ENCODE assay signal across 8 cellular contexts in the genomic region with DNA sequence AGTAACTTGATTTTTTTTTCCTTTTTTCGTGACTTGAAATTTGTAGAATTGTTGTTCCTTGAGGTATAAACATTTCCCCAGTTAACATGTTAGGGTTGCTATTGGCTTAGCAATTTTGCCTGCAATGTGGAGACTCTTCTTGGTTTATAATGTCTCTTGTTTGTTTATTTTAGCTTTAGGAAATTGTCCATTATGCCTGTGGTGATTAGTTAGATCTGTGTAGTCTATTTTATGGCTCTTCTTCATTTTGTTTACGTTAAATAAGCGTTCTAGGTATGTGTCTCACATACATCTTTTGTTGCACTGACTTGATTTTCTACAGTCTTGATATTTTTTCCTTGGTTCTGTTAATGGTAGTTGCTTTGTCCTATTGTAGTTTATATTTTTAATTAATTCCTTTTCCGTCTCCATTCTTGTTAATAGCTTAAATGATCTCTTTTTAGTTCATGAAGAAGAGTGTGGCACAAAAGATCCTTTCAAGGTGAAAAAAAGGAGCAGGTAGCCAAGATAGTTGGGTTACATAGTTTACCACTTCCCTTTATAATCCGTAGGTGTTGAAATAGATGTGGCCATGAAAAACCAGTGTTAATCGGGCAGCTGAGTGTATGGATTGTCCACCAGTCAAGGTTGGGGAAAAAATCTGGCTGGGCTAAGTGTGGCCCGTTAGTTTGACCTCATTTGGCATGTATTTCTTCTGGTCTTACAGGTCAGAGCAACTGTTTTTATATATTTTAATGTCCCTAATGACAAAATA. TPM values are rescaled to one million over a fixed set of nuclear protein-coding genes. Genes with fewer than 3 reads are reported as not detected.
DNase-seq lines count a peak whose midpoint lies in the region; ATAC-seq and TF ChIP-seq lines count a peak whose summit lies in the region.

No MANE protein-coding gene starts in this region.

- CTCF ChIA-PET in activated CD4-positive, alpha-beta memory T cell treated with anti-CD3 and anti-CD28 coated beads, Interleukin-2, amount 10 ng/mL, durations not matched to agents 7 days and 5 days (lab: Charles Lee): interaction anchor here (1.0 to 1.9 kb wide), 5 partner anchors 38 to 83 kb away, joined by 3 to 8 read pairs (median 5); no protein-coding TSS in a partner anchor

- H3K27me3 ChIP-seq in layer of hippocampus (ENCODE audit: control insufficient read depth, insufficient read depth, low read length): no peaks in the 10 kb centered on the region

- H3K4me1 Mint-ChIP-seq in activated naive CD4-positive, alpha-beta T cell treated with anti-CD3 and anti-CD28 coated beads, Interleukin-2, amount 50 U/mL, for 24 hours: peaks cover 80% of the 10 kb centered on the region
- H3K4me1 Mint-ChIP-seq in activated CD4-positive, alpha-beta memory T cell treated with anti-CD3 and anti-CD28 coated beads, Interleukin-2, amount 10 ng/mL, durations not matched to agents 7 days and 5 days: peaks cover 63% of the 10 kb centered on the region
- H3K4me1 Mint-ChIP-seq in type B pancreatic cell (ENCODE audit: unreplicated experiment): peaks cover 33% of the 10 kb centered on the region

- H3K27ac ChIP-seq in layer of hippocampus (ENCODE audit: low read depth, low read length): peak overlapping the region; percentile 14

- no peak for TF ChIP-seq CTCF in type B pancreatic cell (conservative IDR thresholded peaks at IDR 0.05)

- no peaks in the 10 kb centered on the region for H3K9me3 Mint-ChIP-seq in activated naive CD4-positive, alpha-beta T cell treated with anti-CD3 and anti-CD28 coated beads, Interleukin-2, amount 50 U/mL, for 24 hours
- no peaks in the 10 kb centered on the region for H3K9me3 Mint-ChIP-seq in activated CD4-positive, alpha-beta memory T cell treated with anti-CD3 and anti-CD28 coated beads, Interleukin-2, amount 10 ng/mL, durations not matched to agents 7 days and 5 days
- no peaks in the 10 kb centered on the region for H3K9me3 Mint-ChIP-seq in type B pancreatic cell

- peak overlapping the region; percentile 96 for H3K27ac Mint-ChIP-seq in activated naive CD4-positive, alpha-beta T cell treated with anti-CD3 and anti-CD28 coated beads, Interleukin-2, amount 50 U/mL, for 24 hours
- H3K27ac Mint-ChIP-seq in activated CD4-positive, alpha-beta memory T cell treated with anti-CD3 and anti-CD28 coated beads, Interleukin-2, amount 10 ng/mL, durations not matched to agents 7 days and 5 days: peak overlapping the region; percentile 91
- H3K27ac Mint-ChIP-seq in type B pancreatic cell: peak overlapping the region; percentile 94

- no peaks in the 10 kb centered on the region for H3K27me3 Mint-ChIP-seq in activated naive CD4-positive, alpha-beta T cell treated with anti-CD3 and anti-CD28 coated beads, Interleukin-2, amount 50 U/mL, for 24 hours
- no peaks in the 10 kb centered on the region for H3K27me3 Mint-ChIP-seq in activated CD4-positive, alpha-beta memory T cell treated with anti-CD3 and anti-CD28 coated beads, Interleukin-2, amount 10 ng/mL, durations not matched to agents 7 days and 5 days
- H3K27me3 Mint-ChIP-seq in type B pancreatic cell: no peaks in the 10 kb centered on the region

- no peak for DNase-seq in activated naive CD4-positive, alpha-beta T cell treated with anti-CD3 and anti-CD28 coated beads, Interleukin-2, amount 50 U/mL, for 16 hours
- DNase-seq in activated CD4-positive, alpha-beta memory T cell treated with anti-CD3 and anti-CD28 coated beads, Interleukin-2, amount 10 ng/mL, durations not matched to agents 7 days and 5 days: no peak
- DNase-seq in type B pancreatic cell (ENCODE audit: extremely low spot score, unreplicated experiment): no peak
- no peak for DNase-seq in HCEC 1CT
- DNase-seq in COR-L47 (lab: John Stamatoyannopoulos, UW): no peak

- H3K36me3 Mint-ChIP-seq in activated naive CD4-positive, alpha-beta T cell treated with anti-CD3 and anti-CD28 coated beads, Interleukin-2, amount 50 U/mL, for 24 hours: peaks cover 7% of the 10 kb centered on the region
- peaks cover 37% of the 10 kb centered on the region for H3K36me3 Mint-ChIP-seq in activated CD4-positive, alpha-beta memory T cell treated with anti-CD3 and anti-CD28 coated beads, Interleukin-2, amount 10 ng/mL, durations not matched to agents 7 days and 5 days (ENCODE audit: low read depth)
- peaks cover 9% of the 10 kb centered on the region for H3K36me3 Mint-ChIP-seq in type B pancreatic cell

- H3K4me3 Mint-ChIP-seq in activated naive CD4-positive, alpha-beta T cell treated with anti-CD3 and anti-CD28 coated beads, Interleukin-2, amount 50 U/mL, for 24 hours: peak overlapping the region; percentile 82
- H3K4me3 Mint-ChIP-seq in activated CD4-positive, alpha-beta memory T cell treated with anti-CD3 and anti-CD28 coated beads, Interleukin-2, amount 10 ng/mL, durations not matched to agents 7 days and 5 days: peak overlapping the region; percentile 63
- no peak overlapping the region for H3K4me3 Mint-ChIP-seq in type B pancreatic cell

- POLR2A ChIA-PET in activated CD4-positive, alpha-beta memory T cell treated with anti-CD3 and anti-CD28 coated beads, Interleukin-2, amount 10 ng/mL, durations not matched to agents 7 days and 5 days (lab: Charles Lee): interaction anchor here (1.2 to 7.1 kb wide), 7 partner anchors 8 to 317 kb away, joined by 3 to 78 read pairs (median 4); a partner anchor contains a TSS

- no peak for ATAC-seq in GM18870 (IDR thresholded peaks at IDR 0.05; ENCODE audit: unreplicated experiment)

RNA-seq across cellular contexts. Expression of a gene that starts 12.1 kb away (rescaled TPM):
- total RNA-seq in activated CD4-positive, alpha-beta memory T cell treated with anti-CD3 and anti-CD28 coated beads, Interleukin-2, amount 10 ng/mL, durations not matched to agents 7 days and 5 days: 100 to 1,000 TPM; 229 to 240 TPM
- total RNA-seq in type B pancreatic cell (ENCODE audit: low replicate concordance): 80.4 and 131 TPM in 2 replicates

RNA-seq across cellular contexts. Expression of a gene that starts 48.1 kb away (rescaled TPM):
- total RNA-seq in activated CD4-positive, alpha-beta memory T cell treated with anti-CD3 and anti-CD28 coated beads, Interleukin-2, amount 10 ng/mL, durations not matched to agents 7 days and 5 days: 1 to 10 TPM in 1 of 2 experiments, under 1 TPM in 1; 0.83 to 1.0 TPM
- 4.8 and 5.5 TPM in 2 replicates for total RNA-seq in type B pancreatic cell (ENCODE audit: low replicate concordance)
